Comparison of ENCODE assay signal across 1 cellular context in the genomic region with DNA sequence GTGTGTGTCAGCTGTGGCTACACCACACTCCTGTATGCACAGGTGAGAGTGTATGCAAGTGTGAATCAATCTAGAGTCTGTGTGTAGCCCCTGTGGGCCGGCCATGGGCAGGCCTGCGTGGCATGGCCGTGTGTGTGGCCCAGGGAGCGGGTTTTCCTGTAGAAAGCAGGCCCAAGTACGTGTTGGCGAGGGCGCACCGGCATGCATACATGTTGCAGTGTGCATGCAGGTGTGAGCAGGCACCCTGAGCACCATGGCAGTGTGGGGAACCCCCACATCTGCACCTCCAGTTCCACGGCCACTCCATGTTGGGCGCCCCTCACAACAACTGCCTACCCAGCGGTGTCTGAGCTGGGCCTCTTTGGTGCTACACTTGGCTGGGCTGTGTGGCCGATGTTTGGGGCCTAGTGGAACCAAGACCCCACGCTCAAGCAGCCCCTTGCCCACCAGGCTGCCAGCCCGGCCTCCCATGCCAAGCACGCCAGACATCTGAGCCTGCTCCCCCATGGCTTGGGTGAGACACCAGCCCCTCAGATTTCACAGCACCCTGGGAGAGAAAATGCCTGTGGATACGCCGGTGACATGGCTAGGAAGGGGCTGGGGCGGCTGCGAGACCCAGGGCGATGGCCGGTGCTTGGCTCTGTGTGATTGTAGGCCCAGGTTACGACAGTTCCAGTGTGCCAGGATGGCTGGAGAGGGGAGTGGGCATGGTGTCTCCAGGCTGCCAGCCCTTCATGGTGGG.
TF ChIP-seq lines count a peak whose summit lies in the region.

No MANE protein-coding gene starts in this region.

TF ChIP-seq in K562, 482 proteins besides CTCF, POLR2A, EP300 and RAD21:
- peak; percentile 16; the same call in 1 of the 2 replicates for TF ChIP-seq CBFB (CRISPR knock-in tag; IDR thresholded peaks at IDR 0.05)
- peak; percentile 43; the same call in 1 of the 2 replicates for TF ChIP-seq RBFOX2 (IDR thresholded peaks at IDR 0.05; ENCODE audit: low read depth, low read length)
- TF ChIP-seq BRF1 (IDR thresholded peaks at IDR 0.05; ENCODE audit: borderline replicate concordance, extremely low read depth, insufficient read length): no peak
